Comparison of ENCODE assay signal across 10 cellular contexts in the genomic region with DNA sequence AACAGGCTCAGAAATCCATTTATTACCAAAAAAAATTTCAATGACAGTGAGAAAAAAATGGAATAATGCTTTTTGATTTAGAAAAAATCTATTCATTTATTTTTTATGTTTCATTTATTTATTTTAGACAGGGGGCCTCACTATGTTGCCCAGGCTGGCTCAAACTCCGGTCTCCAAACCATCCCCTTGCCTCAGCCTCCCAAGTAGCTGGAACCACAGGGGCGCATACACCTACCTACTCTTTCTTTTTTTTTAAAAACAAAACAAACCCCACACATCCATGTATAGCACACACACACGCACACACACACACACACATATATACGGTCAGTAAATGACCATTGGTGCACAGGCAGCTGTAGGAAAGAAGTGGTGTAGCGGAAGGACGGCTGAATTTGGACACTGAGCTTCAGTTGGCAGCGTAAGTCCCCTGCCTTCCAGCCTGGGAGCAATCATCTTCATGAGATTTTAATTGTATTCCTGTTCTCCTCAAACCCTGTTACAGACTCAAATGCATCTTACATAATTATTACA. TPM values are rescaled to one million over a fixed set of nuclear protein-coding genes. Genes with fewer than 3 reads are reported as not detected.
DNase-seq lines count a peak whose midpoint lies in the region; ATAC-seq, FAIRE-seq and TF ChIP-seq lines count a peak whose summit lies in the region.
"Had no signal": no experiment of that assay in that cellular context is flagged by ENCODE, and none has a peak within 500 bp of the region (broad histone marks: within the 10 kb centered on the region; RNA-seq: fewer than 3 reads in every experiment).

No MANE protein-coding gene starts in this region.

- H3K27me3 ChIP-seq in astrocyte (ENCODE audit: insufficient read depth, low read length) = no peaks in the 10 kb centered on the region
- no peaks in the 10 kb centered on the region for H3K27me3 ChIP-seq in HepG2 (ENCODE audit: control insufficient read depth in 1 of 2, insufficient read depth in 2 of 2, low read length in 2 of 2)
- no peaks in the 10 kb centered on the region for H3K27me3 ChIP-seq in thyroid gland
- H3K27me3 ChIP-seq in CD4-positive, alpha-beta memory T cell (ENCODE audit: insufficient read depth, low read length) = no peaks in the 10 kb centered on the region

- H3K4me3 ChIP-seq in astrocyte (ENCODE audit: insufficient read depth, low read depth, low read length) (no peak overlapping the region), HepG2 (replicated peaks in 1 of 3; ENCODE audit: insufficient read depth in 1 of 3, low read depth in 2 of 3, low read length in 3 of 3) (peak overlapping the region; percentile 41 to 58 (median 51); a peak in 4 of 6 replicates), thyroid gland (replicated peaks in 1 of 3) (no peak overlapping the region)
- no peak overlapping the region for H3K4me3 ChIP-seq in CD4-positive, alpha-beta memory T cell (ENCODE audit: low read length in 2 of 2)

- no peaks in the 10 kb centered on the region for H3K27me3 Mint-ChIP-seq in T-helper 2 cell treated with Interferon-gamma antibody and Interleukin-4, amounts not matched to agents 5 μg/mL and 100 μg/mL, for 36 hours (ENCODE audit: low read depth)
- H3K27me3 Mint-ChIP-seq in astrocyte (ENCODE audit: low read depth, unreplicated experiment) = no peaks in the 10 kb centered on the region
- no peaks in the 10 kb centered on the region for H3K27me3 Mint-ChIP-seq in CD4-positive, alpha-beta memory T cell

- no peak for FAIRE-seq in astrocyte (lab: Jason Lieb, UNC)
- no peak for FAIRE-seq in HepG2 (lab: Jason Lieb, UNC)

- no peak for DNase-seq in T-helper 2 cell treated with Interferon-gamma antibody and Interleukin-4, amounts not matched to agents 5 μg/mL and 100 μg/mL, for 36 hours (ENCODE audit: low spot score)
- no peak for DNase-seq in T-helper 2 cell
- no peak for DNase-seq in astrocyte (ENCODE audit: low read depth)
- DNase-seq in HepG2 (ENCODE audit: low spot score) = no peak
- no peak for DNase-seq in thyroid gland
- no peak for DNase-seq in GM13977 (ENCODE audit: low spot score)
- DNase-seq in CD4-positive, alpha-beta memory T cell = no peak
- DNase-seq: KG1; stimulated activated naive CD4-positive, alpha-beta T cell treated with Interleukin-2 at 50 U/mL for 16 hours had no signal

- H3K79me2 ChIP-seq in astrocyte (ENCODE audit: insufficient read depth, low read length) (no peaks in the 10 kb centered on the region), HepG2 (ENCODE audit: insufficient read depth, low read length) (no peaks in the 10 kb centered on the region)

- H3K4me2 ChIP-seq in astrocyte (ENCODE audit: low read length) (peak overlapping the region; percentile 83), HepG2 (ENCODE audit: low read depth, low read length) (peak overlapping the region; percentile 84)

- H4K20me1 ChIP-seq in astrocyte (ENCODE audit: insufficient read depth, low read length) (no peaks in the 10 kb centered on the region), HepG2 (ENCODE audit: insufficient read depth, low read length) (no peaks in the 10 kb centered on the region)

- peaks cover 32% of the 10 kb centered on the region for H3K4me1 Mint-ChIP-seq in T-helper 2 cell treated with Interferon-gamma antibody and Interleukin-4, amounts not matched to agents 5 μg/mL and 100 μg/mL, for 36 hours (ENCODE audit: low read depth)
- peaks cover 34% of the 10 kb centered on the region for H3K4me1 Mint-ChIP-seq in astrocyte (ENCODE audit: low read depth, unreplicated experiment)
- H3K4me1 Mint-ChIP-seq in CD4-positive, alpha-beta memory T cell = peaks cover 12 to 29% (median 14%) of the 10 kb centered on the region in 4 donors

- H3K27ac ChIP-seq in astrocyte (ENCODE audit: low read depth, low read length) = peak overlapping the region; percentile 67
- H3K27ac ChIP-seq in HepG2 (ENCODE audit: extremely low read length, insufficient read depth, low read length) = peak overlapping the region; percentile 42
- H3K27ac ChIP-seq in thyroid gland = peak overlapping the region; percentile 72 to 84 (median 74)
- no peak overlapping the region for H3K27ac ChIP-seq in CD4-positive, alpha-beta memory T cell (ENCODE audit: low read depth, low read length)

- TF ChIP-seq POLR2A in HepG2 (IDR thresholded peaks at IDR 0.05; ENCODE audit: insufficient read depth in 1 of 2, low read depth in 2 of 2, low read length in 2 of 2) = no peak
- no peak for TF ChIP-seq POLR2A in thyroid gland (IDR thresholded peaks at IDR 0.05)

- TF ChIP-seq EP300 in HepG2 (IDR thresholded peaks at IDR 0.05; ENCODE audit: low read depth in 2 of 2, low read length in 2 of 2) (no peak), HepG2 (CRISPR knock-in tag; IDR thresholded peaks at IDR 0.05; ENCODE audit: borderline replicate concordance) (no peak)

- H3K4me1 ChIP-seq in astrocyte (ENCODE audit: insufficient read depth, low read length) = peaks cover 18% of the 10 kb centered on the region
- H3K4me1 ChIP-seq in HepG2 (ENCODE audit: insufficient read depth, low read length) = peaks cover 40% of the 10 kb centered on the region
- peaks cover 25 to 31% of the 10 kb centered on the region in 2 donors for H3K4me1 ChIP-seq in thyroid gland
- H3K4me1 ChIP-seq in CD4-positive, alpha-beta memory T cell (ENCODE audit: insufficient read depth, low read length) = peaks cover 25% of the 10 kb centered on the region

- H3K9ac ChIP-seq in astrocyte (ENCODE audit: low read length) = peak overlapping the region; percentile 51
- H3K9ac ChIP-seq in HepG2 (ENCODE audit: insufficient read depth, low read depth, low read length) = peak overlapping the region; percentile 59

- ATAC-seq in HepG2 (peak; percentile 12; the same call in 2 of the 3 replicates), HG03280 (IDR thresholded peaks at IDR 0.05; ENCODE audit: unreplicated experiment) (no peak)

- no peaks in the 10 kb centered on the region for H3K9me3 Mint-ChIP-seq in T-helper 2 cell treated with Interferon-gamma antibody and Interleukin-4, amounts not matched to agents 5 μg/mL and 100 μg/mL, for 36 hours
- H3K9me3 Mint-ChIP-seq in astrocyte (ENCODE audit: unreplicated experiment) = no peaks in the 10 kb centered on the region
- H3K9me3 Mint-ChIP-seq in CD4-positive, alpha-beta memory T cell = no peaks in the 10 kb centered on the region

- H2AFZ ChIP-seq in astrocyte (ENCODE audit: low read depth, low read length) = peak overlapping the region; percentile 32
- peak overlapping the region; percentile 90 for H2AFZ ChIP-seq in HepG2 (ENCODE audit: low read length)

- in situ Hi-C loops in HepG2 (cut with HindIII; ENCODE audit: extremely low pct_ligation_motif_present, low pct_unique_long_range_greater_than_20kb) (no loop called here), GM13977 (cut with MboI; ENCODE audit: low pct_unique_long_range_greater_than_20kb, low sequenced_read_pairs, unreplicated experiment) (no loop called here)

- TF ChIP-seq CTCF in astrocyte (IDR thresholded peaks at IDR 0.05; ENCODE audit: insufficient read depth, low read depth, low read length) (no peak), HepG2 (CRISPR knock-in tag; IDR thresholded peaks at IDR 0.05) (no peak), thyroid gland (IDR thresholded peaks at IDR 0.05) (no peak), GM13977 (IDR thresholded peaks at IDR 0.05; ENCODE audit: extremely low read depth, insufficient read depth, missing control alignments) (no peak)

- peaks cover 8% of the 10 kb centered on the region for H3K36me3 Mint-ChIP-seq in T-helper 2 cell treated with Interferon-gamma antibody and Interleukin-4, amounts not matched to agents 5 μg/mL and 100 μg/mL, for 36 hours (ENCODE audit: low read depth)
- H3K36me3 Mint-ChIP-seq in astrocyte (ENCODE audit: low read depth, unreplicated experiment) = no peaks in the 10 kb centered on the region
- no peaks in the 10 kb centered on the region for H3K36me3 Mint-ChIP-seq in CD4-positive, alpha-beta memory T cell

- CTCF ChIA-PET in HepG2 (lab: Yijun Ruan, JAX; ENCODE audit: low intra/inter-chr PET ratio, low total read pairs) = no interaction called here
- CTCF ChIA-PET in CD4-positive, alpha-beta memory T cell (lab: Charles Lee; ENCODE audit: partially characterized antibody) = interaction anchor here (0.8 to 3.3 kb wide), 7 partner anchors 10 to 30 kb away, joined by 3 to 14 read pairs (median 4); a partner anchor contains a TSS

- BruUV-seq in HepG2 (replicated peaks; lab: Mats Ljungman, UMichigan) = no TSS peak

- peak overlapping the region; percentile 59 for H3K4me3 Mint-ChIP-seq in T-helper 2 cell treated with Interferon-gamma antibody and Interleukin-4, amounts not matched to agents 5 μg/mL and 100 μg/mL, for 36 hours
- peak overlapping the region; percentile 48 for H3K4me3 Mint-ChIP-seq in astrocyte (ENCODE audit: unreplicated experiment)
- H3K4me3 Mint-ChIP-seq in CD4-positive, alpha-beta memory T cell = peak overlapping the region in 2 of 8 donors; percentile 28 to 58

- H3K27ac Mint-ChIP-seq in T-helper 2 cell treated with Interferon-gamma antibody and Interleukin-4, amounts not matched to agents 5 μg/mL and 100 μg/mL, for 36 hours = peak overlapping the region; percentile 43
- peak overlapping the region; percentile 95 for H3K27ac Mint-ChIP-seq in astrocyte (ENCODE audit: unreplicated experiment)
- peak overlapping the region in 2 of 7 donors; percentile 48 to 65 for H3K27ac Mint-ChIP-seq in CD4-positive, alpha-beta memory T cell

- TF ChIP-seq RAD21 in HepG2 (CRISPR knock-in tag; IDR thresholded peaks at IDR 0.05) = no peak

- 90% methylated on average over 7 of the region's 7 CpGs for WGBS in HepG2 (ENCODE audit: low lambda C conversion rate)
- WGBS in thyroid gland, 2 donors = 74 to 88% methylated on average over 7 of the region's 7 CpGs

- H3K36me3 ChIP-seq in astrocyte (ENCODE audit: insufficient read depth, low read length) (no peaks in the 10 kb centered on the region), HepG2 (replicated peaks in 1 of 2; ENCODE audit: control insufficient read depth in 1 of 2, insufficient read depth in 2 of 2, low read length in 2 of 2) (no peaks in the 10 kb centered on the region), thyroid gland (no peaks in the 10 kb centered on the region)
- no peaks in the 10 kb centered on the region for H3K36me3 ChIP-seq in CD4-positive, alpha-beta memory T cell (ENCODE audit: insufficient read depth, low read length)

- POLR2A ChIA-PET in HepG2 (lab: Yijun Ruan, JAX) = interaction anchor here (1.1 to 1.3 kb wide), 2 partner anchors 29 to 301 kb away, joined by 3 to 5 read pairs; a partner anchor contains a TSS
- POLR2A ChIA-PET in CD4-positive, alpha-beta memory T cell (lab: Charles Lee; ENCODE audit: partially characterized antibody) = interaction anchor here (1.6 to 2.8 kb wide), 3 partner anchors 13 to 30 kb away, joined by 6 to 10 read pairs (median 6); a partner anchor contains a TSS

- H3K9me3 ChIP-seq in astrocyte (ENCODE audit: insufficient read depth, low read depth, low read length) (no peaks in the 10 kb centered on the region), HepG2 (ENCODE audit: low read length) (no peaks in the 10 kb centered on the region), thyroid gland (no peaks in the 10 kb centered on the region)
- no peaks in the 10 kb centered on the region for H3K9me3 ChIP-seq in CD4-positive, alpha-beta memory T cell (ENCODE audit: control insufficient read depth in 1 of 2, low read length in 2 of 2)

- intact Hi-C loops in HepG2 (cut with micrococcal nuclease; ENCODE audit: unreplicated experiment) (no loop called here), thyroid gland (cut with DNase I) (no loop called here)
- intact Hi-C loops in CD4-positive, alpha-beta memory T cell (cut with micrococcal nuclease) = no loop called here

RNA-seq across cellular contexts. Expression of a gene that starts 28.8 kb away (rescaled TPM):
- total RNA-seq in astrocyte = 34.6 and 47.0 TPM in 2 replicates
- 25.6 and 29.3 TPM in 2 replicates for total RNA-seq in HepG2 (2016; rRNA removed; fragmentation: Illumina TruSeq; extraction: Trizol)
- 17.3 and 19.0 TPM in 2 replicates for total RNA-seq in HepG2 (2016; cell fraction: cytosol; rRNA removed; fragmentation: Illumina TruSeq; extraction: Trizol; ENCODE audit: low read depth)
- total RNA-seq in HepG2 (2016; cell fraction: insoluble cytoplasmic fraction; rRNA removed; fragmentation: Illumina TruSeq; extraction: Trizol) = 26.6 and 32.4 TPM in 2 replicates
- total RNA-seq in HepG2 (2016; cell fraction: membrane; rRNA removed; fragmentation: Illumina TruSeq; extraction: Trizol) = 26.0 and 30.7 TPM in 2 replicates
- total RNA-seq in HepG2 (2016; cell fraction: nucleus; rRNA removed; fragmentation: Illumina TruSeq; extraction: Trizol) = 21.7 and 22.6 TPM in 2 replicates
- 6.1 and 10.8 TPM in 2 replicates for polyA plus RNA-seq in HepG2 (2011; rRNA removed)
- 6.0 and 7.0 TPM in 2 replicates for polyA plus RNA-seq in HepG2 (2011; cell fraction: cytosol; rRNA removed)
- polyA plus RNA-seq in HepG2 (2011; cell fraction: nucleus; rRNA removed) = 5.0 and 6.5 TPM in 2 replicates
- 12.3 and 18.1 TPM in 2 replicates for polyA plus RNA-seq in HepG2 (2012)
- 14.8 and 18.0 TPM in 2 replicates for polyA plus RNA-seq in HepG2 (2016; cell fraction: cytosol; fragmentation: Illumina TruSeq; extraction: Trizol; ENCODE audit: low read depth)
- polyA plus RNA-seq in HepG2 (2016; cell fraction: insoluble cytoplasmic fraction; fragmentation: Illumina TruSeq; extraction: Trizol; ENCODE audit: low read depth) = 22.2 and 26.1 TPM in 2 replicates
- polyA plus RNA-seq in HepG2 (2016; cell fraction: membrane; fragmentation: Illumina TruSeq; extraction: Trizol; ENCODE audit: low read depth) = 19.9 and 20.0 TPM in 2 replicates
- 17.8 and 20.7 TPM in 2 replicates for polyA plus RNA-seq in HepG2 (2016; cell fraction: nucleus; fragmentation: Illumina TruSeq; extraction: Trizol; ENCODE audit: insufficient read depth, low read depth)
- polyA minus RNA-seq in HepG2 (2011; rRNA and poly(A)+ RNA removed; ENCODE audit: low replicate concordance) = 6.7 and 12.2 TPM in 2 replicates
- polyA minus RNA-seq in HepG2 (2011; cell fraction: cytosol; rRNA and poly(A)+ RNA removed) = 5.7 and 6.4 TPM in 2 replicates
- 30.6 and 38.9 TPM in 2 replicates for polyA minus RNA-seq in HepG2 (2011; cell fraction: nucleus; rRNA and poly(A)+ RNA removed)
- total RNA-seq in thyroid gland = 10 to 100 TPM; 30.6 to 87.6 (median 43.4) TPM
- total RNA-seq in CD4-positive, alpha-beta memory T cell = 10 to 100 TPM; 11.6 to 12.9 TPM
- 100 to 1,000 TPM in 1 of 2 donors, 10 to 100 TPM in 1; 58.1 to 101 TPM for polyA plus RNA-seq in CD4-positive, alpha-beta memory T cell

Comparison
In these comparisons a context has a peak if more than half of its experiments do, and no peak if none do; other contexts are left out.
1. H3K4me3 ChIP-seq: peak in HepG2 (3 of 3); none in astrocyte (single experiment), thyroid gland (0 of 3) and CD4-positive, alpha-beta memory T cell (0 of 2).